In genomic region chr11:34149786-34150185, GRCh38 we compare ENCODE assay signal across 11 cellular contexts. TPM values are rescaled to one million over a fixed set of nuclear protein-coding genes. Genes with fewer than 3 reads are reported as not detected.
DNase-seq lines count a peak whose midpoint lies in the region; ATAC-seq and TF ChIP-seq lines count a peak whose summit lies in the region.
"Had no signal": no experiment of that assay in that cellular context is flagged by ENCODE, and none has a peak within 500 bp of the region (broad histone marks: within the 10 kb centered on the region; RNA-seq: fewer than 3 reads in every experiment).

No MANE protein-coding gene starts in this region.

- no peaks in the 10 kb centered on the region for H3K27me3 Mint-ChIP-seq in neural crest cell (ENCODE audit: low read depth)

- H3K4me1 ChIP-seq in DOHH2 (ENCODE audit: control insufficient read depth, low read length): peaks cover 38% of the 10 kb centered on the region

- no peak overlapping the region for H3K4me3 Mint-ChIP-seq in neural crest cell

- H4K20me1 ChIP-seq in DOHH2 (ENCODE audit: control insufficient read depth, insufficient read depth, low read depth, low read length): peaks cover 8% of the 10 kb centered on the region; the same call in 1 of the 2 replicates

- peaks cover 16% of the 10 kb centered on the region for H3K4me1 Mint-ChIP-seq in neural crest cell

- H3K27ac ChIP-seq in DOHH2 (ENCODE audit: low read depth, low read length): no peak overlapping the region

- no peak for DNase-seq in epithelial cell of proximal tubule (ENCODE audit: low read depth)
- DNase-seq in neural crest cell (ENCODE audit: low read depth, low spot score): peak; percentile 22
- DNase-seq in NCI-H2171 treated with DMSO at 0.1 percent for 48 hours (lab: John Stamatoyannopoulos, UW): no peak
- DNase-seq in SIG-M5 (lab: John Stamatoyannopoulos, UW): no peak
- DNase-seq: activated T-cell treated with anti-CD3 and anti-CD28 coated beads, Interleukin-2, amount 50 U/mL, for 48 hours; head of caudate nucleus had no signal

- H3K27ac Mint-ChIP-seq in neural crest cell (ENCODE audit: unreplicated experiment): no peak overlapping the region

- H3K27me3 ChIP-seq in DOHH2 (ENCODE audit: control insufficient read depth, low read length): no peaks in the 10 kb centered on the region
- H3K27me3 ChIP-seq: spleen had no signal

- ATAC-seq in GM19463 (IDR thresholded peaks at IDR 0.05; ENCODE audit: unreplicated experiment): no peak
- ATAC-seq in HG03159 (IDR thresholded peaks at IDR 0.05; ENCODE audit: unreplicated experiment): no peak

- H3K79me2 ChIP-seq in DOHH2 (ENCODE audit: control insufficient read depth, low read length): no peaks in the 10 kb centered on the region

- H3K9me2 ChIP-seq in DOHH2 (replicated peaks; ENCODE audit: control insufficient read depth, low read length): no peaks in the 10 kb centered on the region

- H3K36me3 Mint-ChIP-seq in neural crest cell (ENCODE audit: low read depth): peaks cover 16% of the 10 kb centered on the region

- H3K4me3 ChIP-seq in DOHH2 (ENCODE audit: low read length) (no peak overlapping the region), epithelial cell of proximal tubule (ENCODE audit: low read depth, low read length) (no peak overlapping the region)
- H3K4me3 ChIP-seq: spleen had no signal

- H3F3A ChIP-seq in DOHH2 (ENCODE audit: control insufficient read depth, insufficient read depth): no peaks in the 10 kb centered on the region

- no peaks in the 10 kb centered on the region for H3K9me3 ChIP-seq in DOHH2 (ENCODE audit: control insufficient read depth, insufficient read depth, low read length)
- H3K9me3 ChIP-seq: spleen had no signal

- no peaks in the 10 kb centered on the region for H3K9me3 Mint-ChIP-seq in neural crest cell

- peaks cover 84% of the 10 kb centered on the region for H3K36me3 ChIP-seq in DOHH2 (ENCODE audit: control insufficient read depth, low read length)

- H3K4me2 ChIP-seq in DOHH2 (ENCODE audit: low read length): no peak overlapping the region

- TF ChIP-seq CTCF in DOHH2 (IDR thresholded peaks at IDR 0.05; ENCODE audit: low read depth, low read length, poor library complexity, severe bottlenecking): peak; percentile 33
- TF ChIP-seq CTCF in LNCAP (IDR thresholded peaks at IDR 0.05): peak; percentile 50
- TF ChIP-seq CTCF in epithelial cell of proximal tubule (conservative IDR thresholded peaks at IDR 0.05; ENCODE audit: low read depth, low read length): peak; percentile 44
- TF ChIP-seq CTCF in neural crest cell (conservative IDR thresholded peaks at IDR 0.05): peak; percentile 53

RNA-seq across cellular contexts. Expression of gene NAT10, which starts 44.4 kb away (rescaled TPM):
- total RNA-seq in epithelial cell of proximal tubule: 19.8 and 36.8 TPM in 2 replicates
- total RNA-seq in neural crest cell: 70.8 and 73.2 TPM in 2 replicates
